Comparison of ENCODE assay signal across 22 cellular contexts in genomic region chr17:67256075-67256732, GRCh38.
"Had no signal": no experiment of that assay in that cellular context is flagged by ENCODE, and none has a peak within 500 bp of the region (broad histone marks: within the 10 kb centered on the region; RNA-seq: fewer than 3 reads in every experiment).

No MANE protein-coding gene starts in this region.

- FAIRE-seq: endometrium, frontal cortex had no signal

- DNase-seq: activated CD4-positive, alpha-beta T cell treated with anti-CD3 and anti-CD28 coated beads, Interleukin-2, amount 10 ng/mL, durations not matched to agents 24 days and 14 days; activated CD4-positive, CD25-positive, alpha-beta regulatory T cell; activated naive CD4-positive, alpha-beta T cell treated with anti-CD3 and anti-CD28 coated beads, Interleukin-2, amount 50 U/mL, for 16 hours; activated T-cell treated with anti-CD3 and anti-CD28 coated beads, Interleukin-2, amount 50 U/mL, for 24 hours; aorta; brain microvascular endothelial cell; colonic mucosa; kidney glomerular epithelial cell; left ventricle myocardium superior; naive thymus-derived CD4-positive, alpha-beta T cell; ovary; psoas muscle; stimulated activated CD4-positive, alpha-beta T cell treated with anti-CD3 and anti-CD28 coated beads, Interleukin-4, amount 100 ng/mL, for 24 hours; T-cell; T-helper 9 cell; upper lobe of right lung had no signal

- H3K4me2 ChIP-seq: smooth muscle cell had no signal

- H3K36me3 ChIP-seq: brain microvascular endothelial cell, colonic mucosa, ovary, upper lobe of right lung had no signal

- H3K9me3 ChIP-seq: colonic mucosa, ovary, psoas muscle, upper lobe of right lung had no signal

- H3K27ac ChIP-seq: brain microvascular endothelial cell, colonic mucosa, ovary, psoas muscle, upper lobe of right lung had no signal

- ATAC-seq: left ventricle myocardium superior; naive thymus-derived CD4-positive, alpha-beta T cell; psoas muscle; sciatic nerve; SK-N-SH treated with all-trans-retinoic acid at 6 μM for 48 hours; stimulated activated memory B cell treated with anti-CD40 and anti-IgM and Interleukin-4, amounts not matched to agents 10 μg/mL and 1 μg/mL and 100 μg/mL, for 72 hours; T-cell; upper lobe of right lung had no signal

- H3K4me1 ChIP-seq: psoas muscle had no signal

- H3K27me3 ChIP-seq: brain microvascular endothelial cell, colonic mucosa, ovary, upper lobe of right lung had no signal

- H3K4me3 ChIP-seq: colonic mucosa, ovary, psoas muscle, smooth muscle cell, upper lobe of right lung had no signal
